8 cellular contexts compared by ENCODE assay signal in genomic region chr2:210002158-210003157, GRCh38. TPM values are rescaled to one million over a fixed set of nuclear protein-coding genes. Genes with fewer than 3 reads are reported as not detected.
DNase-seq lines count a peak whose midpoint lies in the region; ATAC-seq lines count a peak whose summit lies in the region.

Gene RPE, plus strand, starts transcription at chr2:210002638. Its CDS starts 24 bp downstream, at chr2:210002662.

- H3K9me3 Mint-ChIP-seq in activated naive CD4-positive, alpha-beta T cell treated with anti-CD3 and anti-CD28 coated beads, Interleukin-2, amount 50 U/mL, for 72 hours, result peaks cover 0 to 3% of the 10 kb centered on the region in 2 donors

- peak within 1 kb of the TSS; percentile 57 for H3K27ac ChIP-seq in temporal lobe (ENCODE audit: low read depth, low read length)

- DNase-seq in NCI-H1092 treated with DMSO at 0.1 percent for 48 hours (lab: John Stamatoyannopoulos, UW) (peak; percentile 88), SKM-1 (lab: John Stamatoyannopoulos, UW; ENCODE audit: unreplicated experiment) (peak; percentile 89), glomerular endothelial cell (ENCODE audit: extremely low read depth, low read depth, low spot score) (peak; percentile 42), occipital lobe (lab: John Stamatoyannopoulos, UW) (peak; percentile 92)
- DNase-seq in activated naive CD4-positive, alpha-beta T cell treated with anti-CD3 and anti-CD28 coated beads, Interleukin-2, amount 50 U/mL, for 72 hours (ENCODE audit: low spot score in 2 of 2), result peak; percentile 94 to 95

- peak within 1 kb of the TSS; percentile 93 to 97 for H3K27ac Mint-ChIP-seq in activated naive CD4-positive, alpha-beta T cell treated with anti-CD3 and anti-CD28 coated beads, Interleukin-2, amount 50 U/mL, for 72 hours

- ATAC-seq in HG02610 (IDR thresholded peaks at IDR 0.05; ENCODE audit: unreplicated experiment), result peak; percentile 100
- ATAC-seq in activated naive CD4-positive, alpha-beta T cell treated with anti-CD3 and anti-CD28 coated beads, Interleukin-2, amount 50 U/mL, for 72 hours, result peak; percentile 100

- H3K36me3 Mint-ChIP-seq in activated naive CD4-positive, alpha-beta T cell treated with anti-CD3 and anti-CD28 coated beads, Interleukin-2, amount 50 U/mL, for 72 hours, result peaks cover 21% of the 10 kb centered on the region in 2 donors

- H3K4me3 ChIP-seq in GM08714 (ENCODE audit: low read length), result peak within 1 kb of the TSS; percentile 97

RNA-seq across cellular contexts. Expression of gene RPE, which starts in this region (rescaled TPM):
- 10 to 100 TPM; 39.0 to 61.6 TPM for total RNA-seq in activated naive CD4-positive, alpha-beta T cell treated with anti-CD3 and anti-CD28 coated beads, Interleukin-2, amount 50 U/mL, for 72 hours
- total RNA-seq in glomerular endothelial cell (56.0 and 86.5 TPM in 2 replicates), occipital lobe (98.1 TPM), temporal lobe (53.8 TPM)

Comparison
In these comparisons a context has a peak if more than half of its experiments do, and no peak if none do; other contexts are left out.
1. Peak in every context shown above with its lines: DNase-seq, ATAC-seq, H3K4me3 ChIP-seq and H3K27ac ChIP-seq.
2. DNase-seq: peak in every context shown above with its lines; median percentile 94 in activated naive CD4-positive, alpha-beta T cell treated with anti-CD3 and anti-CD28 coated beads, Interleukin-2, amount 50 U/mL, for 72 hours; 92 in occipital lobe; 89 in SKM-1; 88 in NCI-H1092 treated with DMSO at 0.1 percent for 48 hours; 42 in glomerular endothelial cell.